Comparison of ENCODE assay signal across 15 cellular contexts in the genomic region with DNA sequence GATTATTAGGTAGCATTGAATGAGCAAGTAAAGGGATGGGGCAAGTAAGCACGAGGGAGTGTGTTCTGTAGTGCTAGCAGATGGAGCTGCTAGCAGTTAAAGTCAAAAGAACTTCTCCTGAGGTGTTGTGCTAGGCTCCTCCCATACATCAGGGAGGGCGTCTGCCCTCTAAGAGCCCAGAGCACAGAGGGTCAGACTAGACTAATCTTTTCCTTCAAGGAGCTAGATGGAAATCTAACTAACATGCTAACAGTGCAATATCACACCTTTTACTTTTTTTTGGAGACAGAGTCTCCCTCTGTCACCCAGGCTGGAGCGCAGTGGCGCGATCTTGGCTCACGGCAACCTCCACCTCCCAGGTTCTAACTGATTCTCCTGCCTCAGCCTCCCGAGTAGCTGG. TPM values are rescaled to one million over a fixed set of nuclear protein-coding genes. Genes with fewer than 3 reads are reported as not detected.
DNase-seq lines count a peak whose midpoint lies in the region; ATAC-seq and TF ChIP-seq lines count a peak whose summit lies in the region.
"Had no signal": no experiment of that assay in that cellular context is flagged by ENCODE, and none has a peak within 500 bp of the region (broad histone marks: within the 10 kb centered on the region; RNA-seq: fewer than 3 reads in every experiment).

No MANE protein-coding gene starts in this region.

- no peak for ATAC-seq in WTC11
- ATAC-seq in stimulated activated effector memory CD8-positive, alpha-beta T cell treated with anti-CD3 and anti-CD28 coated beads, Interleukin-12 subunit alpha, Interleukin-12 subunit beta, amount 100 ng/mL, for 72 hours, result no peak
- ATAC-seq in stimulated activated naive CD8-positive, alpha-beta T cell treated with anti-CD3 and anti-CD28 coated beads, Interleukin-15, amount 100 ng/mL, for 72 hours, result no peak
- ATAC-seq: HepG2 had no signal

- H3K27me3 Mint-ChIP-seq in WTC11 (ENCODE audit: low read depth) (peaks cover 3% of the 10 kb centered on the region), nephron progenitor cell (ENCODE audit: low read depth, poor library complexity) (peaks cover 4% of the 10 kb centered on the region)
- H3K27me3 Mint-ChIP-seq in stimulated activated naive CD8-positive, alpha-beta T cell treated with anti-CD3 and anti-CD28 coated beads, Interleukin-15, amount 100 ng/mL, for 72 hours, result peaks cover 5% of the 10 kb centered on the region

- H3K4me3 Mint-ChIP-seq in WTC11, result no peak overlapping the region
- H3K4me3 Mint-ChIP-seq in nephron progenitor cell, result no peak overlapping the region
- H3K4me3 Mint-ChIP-seq in stimulated activated effector memory CD8-positive, alpha-beta T cell treated with anti-CD3 and anti-CD28 coated beads, Interleukin-12 subunit alpha, Interleukin-12 subunit beta, amount 100 ng/mL, for 72 hours, result no peak overlapping the region
- H3K4me3 Mint-ChIP-seq in stimulated activated naive CD8-positive, alpha-beta T cell treated with anti-CD3 and anti-CD28 coated beads, Interleukin-15, amount 100 ng/mL, for 72 hours, result no peak overlapping the region

- peak overlapping the region; percentile 34; the same call in 1 of the 2 replicates for H3K27ac Mint-ChIP-seq in WTC11
- H3K27ac Mint-ChIP-seq in nephron progenitor cell, result peak overlapping the region; percentile 10
- no peak overlapping the region for H3K27ac Mint-ChIP-seq in stimulated activated effector memory CD8-positive, alpha-beta T cell treated with anti-CD3 and anti-CD28 coated beads, Interleukin-12 subunit alpha, Interleukin-12 subunit beta, amount 100 ng/mL, for 72 hours
- no peak overlapping the region for H3K27ac Mint-ChIP-seq in stimulated activated naive CD8-positive, alpha-beta T cell treated with anti-CD3 and anti-CD28 coated beads, Interleukin-15, amount 100 ng/mL, for 72 hours

- DNase-seq in NCI-H82 (lab: John Stamatoyannopoulos, UW) (peak; percentile 16), NCI-H82 treated with DMSO at 0.1 percent for 48 hours (lab: John Stamatoyannopoulos, UW; ENCODE audit: unreplicated experiment) (no peak), WTC11 (ENCODE audit: low spot score) (no peak), nephron progenitor cell (no peak), GM19238 (ENCODE audit: insufficient read length, low spot score) (no peak)
- DNase-seq in activated CD4-positive, alpha-beta T cell treated with anti-CD3 and anti-CD28 coated beads, Interleukin-2, amount 50 U/mL, for 4 hours, result no peak
- DNase-seq in stimulated activated effector memory CD8-positive, alpha-beta T cell treated with anti-CD3 and anti-CD28 coated beads, Interleukin-12 subunit alpha, Interleukin-12 subunit beta, amount 100 ng/mL, for 72 hours (ENCODE audit: low spot score in 2 of 2), result no peak
- DNase-seq in stimulated activated naive CD8-positive, alpha-beta T cell treated with anti-CD3 and anti-CD28 coated beads, Interleukin-15, amount 100 ng/mL, for 72 hours, result no peak
- DNase-seq: 8988T; AML-193; CD8-positive, alpha-beta memory T cell; DMS53; GF-D8; H7 had no signal

- no peaks in the 10 kb centered on the region for H3K36me3 Mint-ChIP-seq in WTC11
- H3K36me3 Mint-ChIP-seq in nephron progenitor cell (ENCODE audit: low read depth), result no peaks in the 10 kb centered on the region
- peaks cover 21% of the 10 kb centered on the region for H3K36me3 Mint-ChIP-seq in stimulated activated effector memory CD8-positive, alpha-beta T cell treated with anti-CD3 and anti-CD28 coated beads, Interleukin-12 subunit alpha, Interleukin-12 subunit beta, amount 100 ng/mL, for 72 hours

- no peak for TF ChIP-seq CTCF in WTC11 (IDR thresholded peaks at IDR 0.05)
- TF ChIP-seq CTCF in nephron progenitor cell (IDR thresholded peaks at IDR 0.05), result no peak

- H3K4me1 Mint-ChIP-seq in WTC11 (peaks cover 26% of the 10 kb centered on the region), nephron progenitor cell (peaks cover 59% of the 10 kb centered on the region)
- peaks cover 24% of the 10 kb centered on the region for H3K4me1 Mint-ChIP-seq in stimulated activated effector memory CD8-positive, alpha-beta T cell treated with anti-CD3 and anti-CD28 coated beads, Interleukin-12 subunit alpha, Interleukin-12 subunit beta, amount 100 ng/mL, for 72 hours
- H3K4me1 Mint-ChIP-seq in stimulated activated naive CD8-positive, alpha-beta T cell treated with anti-CD3 and anti-CD28 coated beads, Interleukin-15, amount 100 ng/mL, for 72 hours, result peaks cover 19% of the 10 kb centered on the region

- H3K9me3 Mint-ChIP-seq in WTC11 (no peaks in the 10 kb centered on the region), nephron progenitor cell (no peaks in the 10 kb centered on the region)
- H3K9me3 Mint-ChIP-seq in stimulated activated effector memory CD8-positive, alpha-beta T cell treated with anti-CD3 and anti-CD28 coated beads, Interleukin-12 subunit alpha, Interleukin-12 subunit beta, amount 100 ng/mL, for 72 hours, result no peaks in the 10 kb centered on the region
- H3K9me3 Mint-ChIP-seq in stimulated activated naive CD8-positive, alpha-beta T cell treated with anti-CD3 and anti-CD28 coated beads, Interleukin-15, amount 100 ng/mL, for 72 hours, result no peaks in the 10 kb centered on the region
- H3K9me3 Mint-ChIP-seq: CD8-positive, alpha-beta memory T cell had no signal

- POLR2A ChIA-PET in WTC11 (lab: Charles Lee), result no interaction called here

- CTCF ChIA-PET in WTC11 (lab: Charles Lee), result interaction anchor here (1.1 to 1.2 kb wide), 2 partner anchors 81 to 87 kb away, joined by 4 read pairs; no protein-coding TSS in a partner anchor

TF ChIP-seq in WTC11, 78 proteins besides CTCF, POLR2A, EP300 and RAD21:
- TF ChIP-seq NR3C1 (CRISPR knock-in tag; conservative IDR thresholded peaks at IDR 0.05; ENCODE audit: low read depth) (no peak), TEAD4 (CRISPR knock-in tag; IDR thresholded peaks at IDR 0.05) (no peak), GTF2I (CRISPR knock-in tag; conservative IDR thresholded peaks at IDR 0.05) (no peak)
- TF ChIP-seq, protein P1, sequence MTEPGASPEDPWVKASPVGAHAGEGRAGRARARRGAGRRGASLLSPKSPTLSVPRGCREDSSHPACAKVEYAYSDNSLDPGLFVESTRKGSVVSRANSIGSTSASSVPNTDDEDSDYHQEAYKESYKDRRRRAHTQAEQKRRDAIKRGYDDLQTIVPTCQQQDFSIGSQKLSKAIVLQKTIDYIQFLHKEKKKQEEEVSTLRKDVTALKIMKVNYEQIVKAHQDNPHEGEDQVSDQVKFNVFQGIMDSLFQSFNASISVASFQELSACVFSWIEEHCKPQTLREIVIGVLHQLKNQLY (CRISPR knock-in tag; IDR thresholded peaks at IDR 0.05), result no peak
- TF ChIP-seq, protein P2, sequence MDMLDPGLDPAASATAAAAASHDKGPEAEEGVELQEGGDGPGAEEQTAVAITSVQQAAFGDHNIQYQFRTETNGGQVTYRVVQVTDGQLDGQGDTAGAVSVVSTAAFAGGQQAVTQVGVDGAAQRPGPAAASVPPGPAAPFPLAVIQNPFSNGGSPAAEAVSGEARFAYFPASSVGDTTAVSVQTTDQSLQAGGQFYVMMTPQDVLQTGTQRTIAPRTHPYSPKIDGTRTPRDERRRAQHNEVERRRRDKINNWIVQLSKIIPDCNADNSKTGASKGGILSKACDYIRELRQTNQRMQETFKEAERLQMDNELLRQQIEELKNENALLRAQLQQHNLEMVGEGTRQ (CRISPR knock-in tag; IDR thresholded peaks at IDR 0.05), result no peak
- TF ChIP-seq, protein P3, sequence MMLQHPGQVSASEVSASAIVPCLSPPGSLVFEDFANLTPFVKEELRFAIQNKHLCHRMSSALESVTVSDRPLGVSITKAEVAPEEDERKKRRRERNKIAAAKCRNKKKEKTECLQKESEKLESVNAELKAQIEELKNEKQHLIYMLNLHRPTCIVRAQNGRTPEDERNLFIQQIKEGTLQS (CRISPR knock-in tag; conservative IDR thresholded peaks at IDR 0.05), result no peak
- TF ChIP-seq, protein P4, sequence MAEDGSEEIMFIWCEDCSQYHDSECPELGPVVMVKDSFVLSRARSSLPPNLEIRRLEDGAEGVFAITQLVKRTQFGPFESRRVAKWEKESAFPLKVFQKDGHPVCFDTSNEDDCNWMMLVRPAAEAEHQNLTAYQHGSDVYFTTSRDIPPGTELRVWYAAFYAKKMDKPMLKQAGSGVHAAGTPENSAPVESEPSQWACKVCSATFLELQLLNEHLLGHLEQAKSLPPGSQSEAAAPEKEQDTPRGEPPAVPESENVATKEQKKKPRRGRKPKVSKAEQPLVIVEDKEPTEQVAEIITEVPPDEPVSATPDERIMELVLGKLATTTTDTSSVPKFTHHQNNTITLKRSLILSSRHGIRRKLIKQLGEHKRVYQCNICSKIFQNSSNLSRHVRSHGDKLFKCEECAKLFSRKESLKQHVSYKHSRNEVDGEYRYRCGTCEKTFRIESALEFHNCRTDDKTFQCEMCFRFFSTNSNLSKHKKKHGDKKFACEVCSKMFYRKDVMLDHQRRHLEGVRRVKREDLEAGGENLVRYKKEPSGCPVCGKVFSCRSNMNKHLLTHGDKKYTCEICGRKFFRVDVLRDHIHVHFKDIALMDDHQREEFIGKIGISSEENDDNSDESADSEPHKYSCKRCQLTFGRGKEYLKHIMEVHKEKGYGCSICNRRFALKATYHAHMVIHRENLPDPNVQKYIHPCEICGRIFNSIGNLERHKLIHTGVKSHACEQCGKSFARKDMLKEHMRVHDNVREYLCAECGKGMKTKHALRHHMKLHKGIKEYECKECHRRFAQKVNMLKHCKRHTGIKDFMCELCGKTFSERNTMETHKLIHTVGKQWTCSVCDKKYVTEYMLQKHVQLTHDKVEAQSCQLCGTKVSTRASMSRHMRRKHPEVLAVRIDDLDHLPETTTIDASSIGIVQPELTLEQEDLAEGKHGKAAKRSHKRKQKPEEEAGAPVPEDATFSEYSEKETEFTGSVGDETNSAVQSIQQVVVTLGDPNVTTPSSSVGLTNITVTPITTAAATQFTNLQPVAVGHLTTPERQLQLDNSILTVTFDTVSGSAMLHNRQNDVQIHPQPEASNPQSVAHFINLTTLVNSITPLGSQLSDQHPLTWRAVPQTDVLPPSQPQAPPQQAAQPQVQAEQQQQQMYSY (CRISPR knock-in tag; IDR thresholded peaks at IDR 0.05), result no peak

RNA-seq across cellular contexts. Expression of a gene that starts 3.2 kb away (rescaled TPM):
- 29.9 to 44.1 TPM (median 37.6 TPM) in 3 replicates for total RNA-seq in WTC11 (2021)

RNA-seq across cellular contexts. Expression of a gene that starts 17.0 kb away (rescaled TPM):
- total RNA-seq in WTC11 (2021), result 4.6 to 6.1 TPM (median 5.7 TPM) in 3 replicates

Comparison
In these comparisons a context has a peak if more than half of its experiments do, and no peak if none do; other contexts are left out.
1. H3K27ac Mint-ChIP-seq: peak in WTC11 (single experiment) and nephron progenitor cell (single experiment); none in stimulated activated effector memory CD8-positive, alpha-beta T cell treated with anti-CD3 and anti-CD28 coated beads, Interleukin-12 subunit alpha, Interleukin-12 subunit beta, amount 100 ng/mL, for 72 hours (single experiment) and stimulated activated naive CD8-positive, alpha-beta T cell treated with anti-CD3 and anti-CD28 coated beads, Interleukin-15, amount 100 ng/mL, for 72 hours (0 of 2).